15 cellular contexts compared by ENCODE assay signal in genomic region chr12:81726634-81727033, GRCh38. TPM values are rescaled to one million over a fixed set of nuclear protein-coding genes. Genes with fewer than 3 reads are reported as not detected.
DNase-seq lines count a peak whose midpoint lies in the region; ATAC-seq and TF ChIP-seq lines count a peak whose summit lies in the region.
"Had no signal": no experiment of that assay in that cellular context is flagged by ENCODE, and none has a peak within 500 bp of the region (broad histone marks: within the 10 kb centered on the region; RNA-seq: fewer than 3 reads in every experiment).

No MANE protein-coding gene starts in this region.

- H2BK15ac ChIP-seq in mesendoderm (replicated peaks; ENCODE audit: low read depth) = no peak overlapping the region

- no peak for ATAC-seq in body of pancreas
- ATAC-seq: HCT116 had no signal

- no peak overlapping the region for H4K8ac ChIP-seq in mesendoderm (ENCODE audit: low read depth, low read length)

- no peaks in the 10 kb centered on the region for H4K20me1 ChIP-seq in hepatocyte (ENCODE audit: insufficient read depth, poor library complexity, severe bottlenecking)

- no peak overlapping the region for H3K4ac ChIP-seq in mesendoderm (ENCODE audit: low read depth, low read length)

- H3K27ac ChIP-seq in mesendoderm (ENCODE audit: low read depth, low read length) = no peak overlapping the region
- H3K27ac ChIP-seq in hepatocyte = no peak overlapping the region
- H3K27ac ChIP-seq in body of pancreas = no peak overlapping the region
- H3K27ac ChIP-seq: C4-2B had no signal

- peak; percentile 12 for DNase-seq in NCI-H82 (lab: John Stamatoyannopoulos, UW)
- DNase-seq in NCI-H82 treated with DMSO at 0.1 percent for 48 hours (lab: John Stamatoyannopoulos, UW; ENCODE audit: unreplicated experiment) = no peak
- peak; percentile 51 for DNase-seq in NCI-H69 (lab: John Stamatoyannopoulos, UW)
- peak; percentile 3 for DNase-seq in mesendoderm
- peak; percentile 12 for DNase-seq in superior temporal gyrus (ENCODE audit: extremely low spot score)
- DNase-seq in COLO668 (lab: John Stamatoyannopoulos, UW; ENCODE audit: unreplicated experiment) = no peak
- no peak for DNase-seq in hepatocyte (ENCODE audit: low spot score)
- DNase-seq in body of pancreas = no peak
- DNase-seq: BE2C; CD4-positive, alpha-beta memory T cell; COR-L47; DND-41; GDM1 had no signal

- H3K4me3 ChIP-seq in mesendoderm (ENCODE audit: low read length) (no peak overlapping the region), hepatocyte (no peak overlapping the region), body of pancreas (no peak overlapping the region)

- H2BK5ac ChIP-seq in mesendoderm (ENCODE audit: low read length) = no peak overlapping the region

- H3K18ac ChIP-seq in mesendoderm (ENCODE audit: low read length) = no peak overlapping the region

- H3K56ac ChIP-seq in mesendoderm (ENCODE audit: low read length) = no peak overlapping the region

- H3K4me2 ChIP-seq in mesendoderm (ENCODE audit: low read length) (no peak overlapping the region), hepatocyte (no peak overlapping the region)

- intact Hi-C loops in body of pancreas (cut with DNase I) = no loop called here

- H3K27me3 ChIP-seq in mesendoderm (ENCODE audit: insufficient read depth, low read length, poor library complexity) (no peaks in the 10 kb centered on the region), hepatocyte (no peaks in the 10 kb centered on the region), body of pancreas (no peaks in the 10 kb centered on the region)
- H3K27me3 ChIP-seq: BE2C had no signal

- H4K5ac ChIP-seq in mesendoderm (ENCODE audit: low read length) = no peak overlapping the region

- H3K9me3 ChIP-seq in hepatocyte (ENCODE audit: low read depth) (no peaks in the 10 kb centered on the region), body of pancreas (no peaks in the 10 kb centered on the region)
- H3K9me3 ChIP-seq: BE2C had no signal

- H3K4me1 ChIP-seq in mesendoderm (ENCODE audit: control insufficient read depth, low read depth, low read length) (no peaks in the 10 kb centered on the region), hepatocyte (ENCODE audit: insufficient read depth) (no peaks in the 10 kb centered on the region), body of pancreas (no peaks in the 10 kb centered on the region)
- H3K4me1 ChIP-seq: BE2C had no signal

- H2AFZ ChIP-seq in hepatocyte = no peak overlapping the region

- no peaks in the 10 kb centered on the region for H3K36me3 ChIP-seq in mesendoderm (ENCODE audit: control insufficient read depth, insufficient read depth, low read length)
- no peaks in the 10 kb centered on the region for H3K36me3 ChIP-seq in hepatocyte (replicated peaks; ENCODE audit: insufficient read depth, low read depth)
- H3K36me3 ChIP-seq in body of pancreas (replicated peaks in 1 of 2; ENCODE audit: insufficient read depth in 1 of 2, low read depth in 2 of 2) = no peaks in the 10 kb centered on the region
- H3K36me3 ChIP-seq: BE2C had no signal

- H2AK5ac ChIP-seq in mesendoderm (ENCODE audit: low read length) = no peak overlapping the region

- no peak overlapping the region for H3K23ac ChIP-seq in mesendoderm (ENCODE audit: low read length)

- H3K9me2 ChIP-seq in hepatocyte (replicated peaks; ENCODE audit: insufficient read depth) = no peaks in the 10 kb centered on the region

- no peak for TF ChIP-seq CTCF in hepatocyte (IDR thresholded peaks at IDR 0.05; ENCODE audit: poor library complexity)
- no peak for TF ChIP-seq CTCF in body of pancreas (IDR thresholded peaks at IDR 0.05)

- H3K9ac ChIP-seq in mesendoderm (ENCODE audit: low read length) = no peak overlapping the region

- no peak for TF ChIP-seq POLR2A in body of pancreas (IDR thresholded peaks at IDR 0.05)

- no peaks in the 10 kb centered on the region for H3K79me2 ChIP-seq in mesendoderm (ENCODE audit: control insufficient read depth, insufficient read depth, low read length)
- H3K79me2 ChIP-seq in hepatocyte = no peaks in the 10 kb centered on the region

- WGBS in mesendoderm (ENCODE audit: extremely low coverage, insufficient coverage, low lambda C conversion rate) = no CpG with 5 or more reads among the region's 1 CpG
- 85% methylated on average over 1 of the region's 1 CpG for WGBS in hepatocyte (ENCODE audit: low lambda C conversion rate, missing lambda C conversion rate)
- WGBS in body of pancreas, 2 donors = 68 to 70% methylated on average over 1 of the region's 1 CpG

- H2BK120ac ChIP-seq in mesendoderm (ENCODE audit: low read depth, low read length) = no peak overlapping the region

- no peaks in the 10 kb centered on the region for H3K79me1 ChIP-seq in mesendoderm (ENCODE audit: low read length)

RNA-seq across cellular contexts. Expression of gene PPFIA2, which starts 32.5 kb away (rescaled TPM):
- polyA plus RNA-seq in mesendoderm (2013, experiment 1 of 2) = 0.65 TPM
- polyA plus RNA-seq in mesendoderm (2013, experiment 2 of 2) = 0.88 TPM
- total RNA-seq in hepatocyte = 1.2 and 7.9 TPM in 2 replicates
- polyA plus RNA-seq in hepatocyte = 1.2 TPM in 1 of 2 replicates, not detected in the other
- total RNA-seq in body of pancreas = under 1 TPM in 1 of 2 donors, not detected in 1; 0.52 TPM
- total RNA-seq: CD4-positive, alpha-beta memory T cell had no signal
- polyA plus RNA-seq: CD4-positive, alpha-beta memory T cell had no signal

Comparison
In these comparisons a context has a peak if more than half of its experiments do, and no peak if none do; other contexts are left out.
1. DNase-seq: peak in NCI-H82 (single experiment), NCI-H69 (single experiment), mesendoderm (single experiment) and superior temporal gyrus (single experiment); none in NCI-H82 treated with DMSO at 0.1 percent for 48 hours (single experiment), COLO668 (single experiment), hepatocyte (single experiment) and body of pancreas (0 of 4).